8 cellular contexts compared by ENCODE assay signal in genomic region chr17:82424001-82424862, GRCh38. TPM values are rescaled to one million over a fixed set of nuclear protein-coding genes. Genes with fewer than 3 reads are reported as not detected.
A peak's percentile ranks its signal among the peaks of the same experiment; 100 is the strongest.
DNase-seq lines count a peak whose midpoint lies in the region; ATAC-seq and TF ChIP-seq lines count a peak whose summit lies in the region.

No MANE protein-coding gene starts in this region.

- H3K27ac Mint-ChIP-seq in CD8-positive, alpha-beta T cell: no peak overlapping the region
- H3K27ac Mint-ChIP-seq in type B pancreatic cell: no peak overlapping the region

- intact Hi-C loops in CD8-positive, alpha-beta T cell (cut with DNase I, micrococcal nuclease): no loop called here
- intact Hi-C loops in mucosa of descending colon (cut with DNase I, micrococcal nuclease): no loop called here

- no peaks in the 10 kb centered on the region for H3K27me3 Mint-ChIP-seq in CD8-positive, alpha-beta T cell (ENCODE audit: low read depth)
- H3K27me3 Mint-ChIP-seq in type B pancreatic cell: no peaks in the 10 kb centered on the region

- H3K9me3 ChIP-seq in CD8-positive, alpha-beta T cell (ENCODE audit: low read length): no peaks in the 10 kb centered on the region
- H3K9me3 ChIP-seq in mucosa of descending colon: no peaks in the 10 kb centered on the region

- H3K4me3 Mint-ChIP-seq in CD8-positive, alpha-beta T cell: no peak overlapping the region
- no peak overlapping the region for H3K4me3 Mint-ChIP-seq in type B pancreatic cell

- DNase-seq in CD8-positive, alpha-beta T cell: peak in 6 of 7 experiments; percentile 23 to 69 (median 44)
- DNase-seq in HUDEP-2 (lab: John Stamatoyannopoulos, UW; ENCODE audit: unreplicated experiment in 76 of 76) (peak in 48 of 76 experiments; percentile 3 to 62 (median 30)), T-helper 9 cell (peak; percentile 60), cardiac fibroblast (ENCODE audit: low read depth in 2 of 2) (peak; percentile 54 to 72), mucosa of descending colon (peak in 2 of 3 donors; percentile 53 to 70), type B pancreatic cell (ENCODE audit: extremely low spot score, unreplicated experiment) (no peak), COLO829 (ENCODE audit: low spot score) (no peak)

- CTCF ChIA-PET in CD8-positive, alpha-beta T cell (lab: Charles Lee): interaction anchor here (0.7 to 1.6 kb wide), 2 partner anchors 14 to 74 kb away, joined by 3 to 9 read pairs; no protein-coding TSS in a partner anchor

- peaks cover 6% of the 10 kb centered on the region for H3K36me3 ChIP-seq in CD8-positive, alpha-beta T cell (ENCODE audit: insufficient read depth, low read length)
- H3K36me3 ChIP-seq in mucosa of descending colon (ENCODE audit: low read depth): no peaks in the 10 kb centered on the region

- ATAC-seq in CD8-positive, alpha-beta T cell: peak; percentile 69
- ATAC-seq in mucosa of descending colon (peak; percentile 67), HG03457 (IDR thresholded peaks at IDR 0.05; ENCODE audit: unreplicated experiment) (no peak)

- H3K4me1 ChIP-seq in CD8-positive, alpha-beta T cell (ENCODE audit: insufficient read depth, low read length): peaks cover 16% of the 10 kb centered on the region
- peaks cover 8% of the 10 kb centered on the region for H3K4me1 ChIP-seq in mucosa of descending colon (ENCODE audit: low read depth)

- H3K36me3 Mint-ChIP-seq in CD8-positive, alpha-beta T cell: peaks cover 21% of the 10 kb centered on the region
- peaks cover 21% of the 10 kb centered on the region for H3K36me3 Mint-ChIP-seq in type B pancreatic cell

- H3K27ac ChIP-seq in CD8-positive, alpha-beta T cell (ENCODE audit: low read depth, low read length): no peak overlapping the region

- POLR2A ChIA-PET in CD8-positive, alpha-beta T cell (lab: Charles Lee): interaction anchor here (0.9 kb wide), 1 partner anchor 10 kb away, joined by 4 read pairs; no protein-coding TSS in a partner anchor

- peaks cover 16% of the 10 kb centered on the region for H3K4me1 Mint-ChIP-seq in CD8-positive, alpha-beta T cell (ENCODE audit: low read depth)
- H3K4me1 Mint-ChIP-seq in type B pancreatic cell (ENCODE audit: unreplicated experiment): peaks cover 5% of the 10 kb centered on the region

- peak; percentile 77 for TF ChIP-seq CTCF in CD8-positive, alpha-beta T cell (IDR thresholded peaks at IDR 0.05)
- peak; percentile 76 for TF ChIP-seq CTCF in cardiac fibroblast (IDR thresholded peaks at IDR 0.05; ENCODE audit: low read depth, low read length)
- TF ChIP-seq CTCF in mucosa of descending colon (IDR thresholded peaks at IDR 0.05): peak; percentile 31
- peak; percentile 73 for TF ChIP-seq CTCF in type B pancreatic cell (conservative IDR thresholded peaks at IDR 0.05)

- H3K4me3 ChIP-seq in CD8-positive, alpha-beta T cell (ENCODE audit: low read depth, low read length): no peak overlapping the region
- no peak overlapping the region for H3K4me3 ChIP-seq in cardiac fibroblast (replicated peaks in 1 of 2; ENCODE audit: low read depth in 2 of 2, low read length in 2 of 2)
- no peak overlapping the region for H3K4me3 ChIP-seq in mucosa of descending colon

- no peaks in the 10 kb centered on the region for H3K27me3 ChIP-seq in CD8-positive, alpha-beta T cell (ENCODE audit: insufficient read depth, low read length)

- H3K9me3 Mint-ChIP-seq in CD8-positive, alpha-beta T cell: no peaks in the 10 kb centered on the region
- no peaks in the 10 kb centered on the region for H3K9me3 Mint-ChIP-seq in type B pancreatic cell

RNA-seq across cellular contexts. Expression of gene OGFOD3, which starts 5.8 kb away (rescaled TPM):
- total RNA-seq in CD8-positive, alpha-beta T cell: 10 to 100 TPM; 11.4 to 14.1 TPM
- 10 to 100 TPM; 26.2 to 28.8 (median 26.2) TPM for total RNA-seq in mucosa of descending colon
- 24.5 and 31.6 TPM in 2 replicates for total RNA-seq in type B pancreatic cell (ENCODE audit: low replicate concordance)

RNA-seq across cellular contexts. Expression of gene HEXD, which starts 6.1 kb away (rescaled TPM):
- 10 to 100 TPM; 24.6 to 25.0 TPM for total RNA-seq in CD8-positive, alpha-beta T cell
- total RNA-seq in mucosa of descending colon: 10 to 100 TPM; 25.3 to 54.6 (median 42.1) TPM
- total RNA-seq in type B pancreatic cell (ENCODE audit: low replicate concordance): 47.5 and 49.7 TPM in 2 replicates

RNA-seq across cellular contexts. Expression of gene CYBC1, which starts 26.3 kb away (rescaled TPM):
- total RNA-seq in CD8-positive, alpha-beta T cell: 10 to 100 TPM; 52.9 to 63.9 TPM
- total RNA-seq in mucosa of descending colon (10 to 100 TPM; 79.2 to 90.5 (median 81.0) TPM), type B pancreatic cell (ENCODE audit: low replicate concordance) (51.1 and 78.1 TPM in 2 replicates)

RNA-seq across cellular contexts. Expression of gene NARF, which starts 34.3 kb away (rescaled TPM):
- total RNA-seq in CD8-positive, alpha-beta T cell: 10 to 100 TPM; 60.0 to 60.1 TPM
- total RNA-seq in mucosa of descending colon (10 to 100 TPM; 49.7 to 56.0 (median 55.9) TPM), type B pancreatic cell (ENCODE audit: low replicate concordance) (75.4 and 111 TPM in 2 replicates)

RNA-seq across cellular contexts. Expression of gene UTS2R, which starts 52.7 kb away (rescaled TPM):
- total RNA-seq in CD8-positive, alpha-beta T cell: not detected
- total RNA-seq in mucosa of descending colon (not detected), type B pancreatic cell (ENCODE audit: low replicate concordance) (0.21 and 0.97 TPM in 2 replicates)

Comparison
In these comparisons a context has a peak if more than half of its experiments do, and no peak if none do; other contexts are left out.
1. DNase-seq: peak in CD8-positive, alpha-beta T cell (6 of 7), HUDEP-2 (48 of 76), T-helper 9 cell (single experiment), cardiac fibroblast (2 of 2) and mucosa of descending colon (2 of 3); none in type B pancreatic cell (single experiment) and COLO829 (single experiment).
2. Peak in every context shown above with its lines, with median percentiles within 50 percentile points of each other: CTCF ChIP-seq.